In the genomic region with DNA sequence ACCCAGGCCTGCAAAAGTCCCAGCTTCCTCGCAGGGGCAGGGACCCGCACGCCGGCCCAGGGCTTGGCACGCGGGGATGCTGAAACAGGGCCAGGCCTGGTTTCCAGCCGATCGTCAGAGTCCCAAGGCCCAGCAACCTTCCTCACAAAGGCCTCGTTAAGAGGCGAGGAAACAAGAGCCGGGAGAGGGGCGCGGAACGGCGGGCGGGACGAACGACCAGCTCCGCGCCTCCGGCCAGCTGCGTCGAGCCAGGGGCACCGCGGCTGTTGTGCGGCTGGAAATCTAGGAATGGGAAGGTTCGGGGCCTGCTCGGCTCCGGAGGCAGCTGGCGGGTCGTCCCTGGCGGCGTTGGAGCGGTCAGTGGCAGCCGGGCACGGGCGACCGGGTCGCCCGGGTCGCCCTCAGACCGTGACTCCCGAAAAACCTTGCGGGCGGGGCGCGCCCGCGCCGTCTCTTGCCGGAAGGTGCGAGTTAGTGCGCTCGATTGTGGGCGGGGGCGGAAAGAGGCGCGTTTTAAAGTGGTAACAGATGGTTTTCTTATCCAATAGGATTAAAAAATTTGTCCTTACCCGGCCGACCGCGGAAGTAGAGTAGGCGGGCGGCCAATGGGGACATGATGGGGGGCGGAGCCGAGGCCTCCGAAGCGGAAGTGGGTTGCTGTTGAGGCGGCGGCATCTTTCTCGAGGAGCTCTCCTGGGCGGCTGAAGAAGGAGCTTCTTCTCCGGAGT, we compare ENCODE assay signal across 8 cellular contexts. TPM values are rescaled to one million over a fixed set of nuclear protein-coding genes. Genes with fewer than 3 reads are reported as not detected.
DNase-seq lines count a peak whose midpoint lies in the region; ATAC-seq and TF ChIP-seq lines count a peak whose summit lies in the region.

A gene with protein sequence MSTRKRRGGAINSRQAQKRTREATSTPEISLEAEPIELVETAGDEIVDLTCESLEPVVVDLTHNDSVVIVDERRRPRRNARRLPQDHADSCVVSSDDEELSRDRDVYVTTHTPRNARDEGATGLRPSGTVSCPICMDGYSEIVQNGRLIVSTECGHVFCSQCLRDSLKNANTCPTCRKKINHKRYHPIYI (plus strand): TSS at position 643 of the 728 bp plus-strand sequence. CDS start 21,388 bp downstream, outside the sequence.

- no peaks in the 10 kb centered on the region for H3K27me3 ChIP-seq in duodenal mucosa (ENCODE audit: control insufficient read depth in 1 of 2, insufficient read depth in 2 of 2, low read length in 2 of 2)

- WGBS in lower leg skin, 2 donors, result 1% methylated on average over 52 to 72 of the region's 73 CpGs

- CTCF ChIA-PET in activated CD4-positive, alpha-beta memory T cell treated with anti-CD3 and anti-CD28 coated beads for 36 hours (lab: Charles Lee), result interaction anchor here (0.5 to 2.9 kb wide), 12 partner anchors 16 to 525 kb away, joined by 3 to 15 read pairs (median 4); a partner anchor contains a TSS

- intact Hi-C loops in activated CD4-positive, alpha-beta memory T cell treated with anti-CD3 and anti-CD28 coated beads for 36 hours (cut with micrococcal nuclease), result loop anchor here (1.0 to 5.0 kb wide), 9 partner anchors 14 to 494 kb away; a partner anchor contains a TSS
- intact Hi-C loops in lower leg skin (cut with DNase I; ENCODE audit: low total_unique reads), result no loop called here

- H3K36me3 Mint-ChIP-seq in activated CD4-positive, alpha-beta memory T cell treated with anti-CD3 and anti-CD28 coated beads for 36 hours, result peaks cover 46% of the 10 kb centered on the region

- peak within 1 kb of the TSS; percentile 88 for H3K27ac ChIP-seq in duodenal mucosa (ENCODE audit: low read depth, low read length)

- DNase-seq in CD1c-positive myeloid dendritic cell (ENCODE audit: extremely low spot score) (peak; percentile 99), NCI-H82 treated with DMSO at 0.1 percent for 48 hours (lab: John Stamatoyannopoulos, UW; ENCODE audit: unreplicated experiment) (peak; percentile 88), lower leg skin (ENCODE audit: low spot score in 2 of 2) (peak; percentile 97 to 99)
- peak; percentile 98 for DNase-seq in activated CD4-positive, alpha-beta memory T cell treated with anti-CD3 and anti-CD28 coated beads for 36 hours
- DNase-seq in stimulated activated CD4-positive, alpha-beta T cell treated with anti-CD3 and anti-CD28 coated beads, Interleukin-4, amount 100 ng/mL, for 48 hours (ENCODE audit: low read depth in 2 of 2), result peak; percentile 89 to 94

- H3K9me3 Mint-ChIP-seq in activated CD4-positive, alpha-beta memory T cell treated with anti-CD3 and anti-CD28 coated beads for 36 hours, result no peaks in the 10 kb centered on the region

- POLR2A ChIA-PET in activated CD4-positive, alpha-beta memory T cell treated with anti-CD3 and anti-CD28 coated beads for 36 hours (lab: Charles Lee), result interaction anchor here (0.7 to 3.3 kb wide), 18 partner anchors 10 to 467 kb away, joined by 3 to 40 read pairs (median 4); a partner anchor contains a TSS

- TF ChIP-seq POLR2A in lower leg skin (IDR thresholded peaks at IDR 0.05), result no peak

- H3K27ac Mint-ChIP-seq in activated CD4-positive, alpha-beta memory T cell treated with anti-CD3 and anti-CD28 coated beads for 36 hours, result peak within 1 kb of the TSS; percentile 98

- H3K9ac ChIP-seq in duodenal mucosa (ENCODE audit: low read depth in 1 of 2, low read length in 2 of 2), result peak within 1 kb of the TSS; percentile 79 to 80

- peaks cover 42% of the 10 kb centered on the region for H3K4me1 Mint-ChIP-seq in activated CD4-positive, alpha-beta memory T cell treated with anti-CD3 and anti-CD28 coated beads for 36 hours (ENCODE audit: low read depth)

- H3K27me3 Mint-ChIP-seq in activated CD4-positive, alpha-beta memory T cell treated with anti-CD3 and anti-CD28 coated beads for 36 hours, result no peaks in the 10 kb centered on the region

- peaks cover 12 to 29% of the 10 kb centered on the region in 2 donors for H3K4me1 ChIP-seq in duodenal mucosa (ENCODE audit: control insufficient read depth in 1 of 2, insufficient read depth in 2 of 2, low read length in 2 of 2)

- no peaks in the 10 kb centered on the region for H3K9me3 ChIP-seq in duodenal mucosa (ENCODE audit: control insufficient read depth in 1 of 2, low read length in 2 of 2)

- no peak for TF ChIP-seq CTCF in lower leg skin (IDR thresholded peaks at IDR 0.05)

- H3K36me3 ChIP-seq in duodenal mucosa (ENCODE audit: control insufficient read depth in 1 of 2, insufficient read depth in 2 of 2, low read length in 2 of 2), result peaks cover 4 to 14% of the 10 kb centered on the region in 2 donors

- H3K4me3 ChIP-seq in duodenal mucosa (ENCODE audit: low read depth in 1 of 2, low read length in 2 of 2) (peak within 1 kb of the TSS; percentile 93 to 97), lower leg skin (ENCODE audit: low read depth, poor library complexity, severe bottlenecking) (peak within 1 kb of the TSS; percentile 97)

- ATAC-seq in GM19438 (IDR thresholded peaks at IDR 0.05; ENCODE audit: low read depth, unreplicated experiment), result peak; percentile 73
- peak; percentile 32 for ATAC-seq in HG03575 (IDR thresholded peaks at IDR 0.05; ENCODE audit: extremely low read depth, insufficient number of reproducible peaks, low FRiP score, unreplicated experiment)

- peak within 1 kb of the TSS; percentile 97 for H3K4me3 Mint-ChIP-seq in activated CD4-positive, alpha-beta memory T cell treated with anti-CD3 and anti-CD28 coated beads for 36 hours

RNA-seq across cellular contexts. Expression of the gene that starts here (rescaled TPM):
- total RNA-seq in activated CD4-positive, alpha-beta memory T cell treated with anti-CD3 and anti-CD28 coated beads for 36 hours, result 10 to 100 TPM; 84.6 to 90.3 TPM
- total RNA-seq in lower leg skin, result 10 to 100 TPM; 30.4 to 44.0 (median 37.9) TPM

Comparison
In these comparisons a context has a peak if more than half of its experiments do, and no peak if none do; other contexts are left out.
1. Peak in every context shown above with its lines: DNase-seq, ATAC-seq, H3K4me3 ChIP-seq and H3K27ac ChIP-seq.